In the genomic region with DNA sequence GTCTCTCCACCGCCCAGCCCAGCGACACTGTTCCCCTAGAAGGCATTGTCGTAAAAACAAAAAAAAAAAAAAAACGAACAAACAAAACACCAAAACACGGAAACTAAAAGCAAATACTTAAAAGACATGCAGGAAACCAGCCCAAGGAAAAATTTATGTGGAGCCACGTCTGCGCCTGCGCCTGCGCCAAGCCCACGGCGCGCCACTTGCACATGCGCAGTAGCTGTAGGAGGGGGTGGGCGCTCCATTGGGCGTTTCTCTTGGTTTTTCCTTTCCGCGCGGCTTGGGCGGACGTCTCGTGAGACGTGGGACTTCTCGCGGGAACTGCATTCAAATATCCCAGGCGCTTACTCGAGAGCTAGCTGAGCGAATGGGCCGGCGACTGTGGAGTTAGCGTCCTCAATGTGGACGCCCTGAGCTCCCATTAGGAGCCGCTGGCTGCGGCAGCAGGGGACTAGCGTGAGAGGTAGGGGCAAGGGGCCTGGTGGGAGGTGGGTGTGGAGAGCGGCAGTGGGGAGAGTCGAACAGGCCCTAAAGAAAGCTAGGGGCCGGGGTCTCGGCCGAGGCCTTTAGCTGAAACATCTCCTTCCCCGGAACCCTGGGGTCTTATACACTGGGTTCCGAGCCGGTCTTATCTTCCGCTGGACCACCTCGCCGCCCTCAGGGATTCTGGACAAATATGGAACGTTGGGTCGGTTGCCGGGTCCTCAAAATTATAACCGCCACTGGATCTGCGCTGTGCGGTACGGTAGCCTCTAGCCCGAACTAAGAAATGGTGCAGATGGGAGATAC, we compare ENCODE assay signal across 8 cellular contexts. TPM values are rescaled to one million over a fixed set of nuclear protein-coding genes. Genes with fewer than 3 reads are reported as not detected.
A peak's percentile ranks its signal among the peaks of the same experiment; 100 is the strongest.
DNase-seq lines count a peak whose midpoint lies in the region; ATAC-seq and TF ChIP-seq lines count a peak whose summit lies in the region.

A gene with protein sequence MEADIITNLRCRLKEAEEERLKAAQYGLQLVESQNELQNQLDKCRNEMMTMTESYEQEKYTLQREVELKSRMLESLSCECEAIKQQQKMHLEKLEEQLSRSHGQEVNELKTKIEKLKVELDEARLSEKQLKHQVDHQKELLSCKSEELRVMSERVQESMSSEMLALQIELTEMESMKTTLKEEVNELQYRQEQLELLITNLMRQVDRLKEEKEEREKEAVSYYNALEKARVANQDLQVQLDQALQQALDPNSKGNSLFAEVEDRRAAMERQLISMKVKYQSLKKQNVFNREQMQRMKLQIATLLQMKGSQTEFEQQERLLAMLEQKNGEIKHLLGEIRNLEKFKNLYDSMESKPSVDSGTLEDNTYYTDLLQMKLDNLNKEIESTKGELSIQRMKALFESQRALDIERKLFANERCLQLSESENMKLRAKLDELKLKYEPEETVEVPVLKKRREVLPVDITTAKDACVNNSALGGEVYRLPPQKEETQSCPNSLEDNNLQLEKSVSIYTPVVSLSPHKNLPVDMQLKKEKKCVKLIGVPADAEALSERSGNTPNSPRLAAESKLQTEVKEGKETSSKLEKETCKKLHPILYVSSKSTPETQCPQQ (plus strand): TSS at position 350 of the 792 bp plus-strand sequence. CDS start 4,644 bp downstream, outside the sequence.

- intact Hi-C loops in mucosa of descending colon (cut with DNase I, micrococcal nuclease), result loop anchor here in 1 of 2 donors (10.0 kb wide), 1 partner anchor 909 kb away; no protein-coding TSS in a partner anchor

- H3K36me3 Mint-ChIP-seq in IgD-negative memory B cell, result peaks cover 3% of the 10 kb centered on the region

- H3K27ac Mint-ChIP-seq in IgD-negative memory B cell, result peak within 1 kb of the TSS; percentile 95 to 98 (median 97)

- no peak for TF ChIP-seq CTCF in mucosa of descending colon (IDR thresholded peaks at IDR 0.05)

- H3K27ac ChIP-seq in epithelial cell of prostate, result peak within 1 kb of the TSS; percentile 44

- no peaks in the 10 kb centered on the region for H3K36me3 ChIP-seq in mucosa of descending colon (ENCODE audit: low read depth)

- no peaks in the 10 kb centered on the region for H3K27me3 Mint-ChIP-seq in IgD-negative memory B cell

- ATAC-seq in GM21529 (IDR thresholded peaks at IDR 0.05; ENCODE audit: unreplicated experiment), result peak; percentile 90
- peak; percentile 99 for ATAC-seq in mucosa of descending colon

- DNase-seq in DMS 273 treated with DMSO at 0.1 percent for 48 hours (lab: John Stamatoyannopoulos, UW), result peak; percentile 92
- peak; percentile 57 for DNase-seq in OCI-M2 (lab: John Stamatoyannopoulos, UW; ENCODE audit: unreplicated experiment)
- peak; percentile 91 for DNase-seq in activated T-cell treated with anti-CD3 and anti-CD28 coated beads for 4 hours
- peak; percentile 82 for DNase-seq in epithelial cell of prostate (ENCODE audit: low read depth, low spot score)
- DNase-seq in mucosa of descending colon, result peak; percentile 96 to 98 (median 97)
- DNase-seq in stimulated activated CD8-positive, alpha-beta memory T cell treated with anti-CD3 and anti-CD28 coated beads, Interleukin-4, amount 100 ng/mL, for 24 hours (ENCODE audit: low read depth), result peak; percentile 91

- H3K9me3 ChIP-seq in mucosa of descending colon, result no peaks in the 10 kb centered on the region

- H3K4me3 ChIP-seq in mucosa of descending colon, result peak within 1 kb of the TSS; percentile 59

- H3K4me1 Mint-ChIP-seq in IgD-negative memory B cell, result peaks cover 15 to 34% (median 20%) of the 10 kb centered on the region in 3 donors

- H3K9me3 Mint-ChIP-seq in IgD-negative memory B cell, result no peaks in the 10 kb centered on the region

- H3K4me3 Mint-ChIP-seq in IgD-negative memory B cell, result peak within 1 kb of the TSS; percentile 98 to 100 (median 100)

- peaks cover 5% of the 10 kb centered on the region for H3K4me1 ChIP-seq in mucosa of descending colon (ENCODE audit: low read depth)

RNA-seq across cellular contexts. Expression of the gene that starts here (rescaled TPM):
- 7.9 TPM for polyA plus RNA-seq in IgD-negative memory B cell
- 10 to 100 TPM in 1 of 3 donors, 1 to 10 TPM in 2; 4.5 to 12.5 (median 5.8) TPM for total RNA-seq in mucosa of descending colon

Comparison
In these comparisons a context has a peak if more than half of its experiments do, and no peak if none do; other contexts are left out.
1. Peak in every context shown above with its lines: DNase-seq, ATAC-seq, H3K4me3 ChIP-seq and H3K27ac ChIP-seq.